Comparison of ENCODE assay signal across 8 cellular contexts in the genomic region with DNA sequence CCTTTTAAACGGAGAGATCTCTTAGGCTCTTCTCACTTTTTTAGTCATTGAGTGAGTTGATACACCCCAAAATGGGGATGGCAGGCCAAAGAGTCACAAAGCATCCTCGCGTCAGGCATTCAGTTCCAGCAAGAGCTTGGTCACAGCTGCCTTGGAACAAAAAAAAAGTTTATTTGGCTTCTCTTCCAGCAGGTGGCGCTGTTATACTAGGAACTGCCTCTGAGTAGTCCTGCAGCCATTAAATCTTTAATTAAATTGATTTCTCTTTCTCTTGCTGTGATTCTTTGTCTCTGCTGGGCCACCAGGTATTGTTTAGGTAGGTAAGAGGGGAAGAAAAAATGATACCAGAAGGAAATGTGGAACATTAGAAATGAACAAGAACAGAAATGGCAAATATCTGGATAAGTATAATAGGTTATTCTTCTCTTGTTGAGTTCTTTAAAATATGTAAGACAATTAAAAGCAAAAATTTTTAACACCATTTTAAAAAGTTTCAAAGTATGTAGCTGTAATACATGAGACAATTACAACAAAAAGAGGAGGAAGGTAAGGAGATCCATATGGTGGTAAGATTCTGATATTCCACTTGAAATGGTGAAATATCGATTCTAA.
A peak's percentile ranks its signal among the peaks of the same experiment; 100 is the strongest.
DNase-seq lines count a peak whose midpoint lies in the region; ATAC-seq and TF ChIP-seq lines count a peak whose summit lies in the region.

No MANE protein-coding gene starts in this region.

- no peak overlapping the region for H3K4me3 ChIP-seq in Panc1 (ENCODE audit: low read depth in 2 of 2, low read length in 2 of 2)

- BruUV-seq in Panc1 (replicated peaks; lab: Mats Ljungman, UMichigan) = no TSS peak

- no peaks in the 10 kb centered on the region for H3K36me3 ChIP-seq in Panc1 (ENCODE audit: control insufficient read depth, insufficient read depth, low read length)

- 0 out of 2 replicates have a peak, but pooled peaks cover 3% of the 10 kb centered on the region for H3K9me3 ChIP-seq in Panc1 (ENCODE audit: control insufficient read depth, insufficient read depth, low read depth, low read length)

- no peaks in the 10 kb centered on the region for H3K27me3 ChIP-seq in Panc1 (ENCODE audit: control insufficient read depth, insufficient read depth, low read length)

- DNase-seq in AML-193 (lab: John Stamatoyannopoulos, UW) (peak; percentile 54 to 57), LHCN-M2 (ENCODE audit: low read depth) (peak; percentile 56), Panc1 (ENCODE audit: low read depth, low spot score) (peak; percentile 12), glomerular endothelial cell (ENCODE audit: extremely low read depth, low read depth, low spot score) (peak; percentile 42), posterior cingulate gyrus (peak in 6 of 10 donors; percentile 17 to 87 (median 57)), UCSD-AML1 (lab: John Stamatoyannopoulos, UW; ENCODE audit: unreplicated experiment) (no peak)
- peak; percentile 38 for DNase-seq in activated naive CD4-positive, alpha-beta T cell treated with Interleukin-2 at 50 U/mL for 16 hours

- ATAC-seq in GM19035 (IDR thresholded peaks at IDR 0.05; ENCODE audit: unreplicated experiment) = peak; percentile 73
- peak; percentile 93 for ATAC-seq in Panc1

- CTCF ChIA-PET in Panc1 (lab: Charles Lee) = interaction anchor here (0.6 kb wide), 1 partner anchor 1078 kb away, joined by 3 read pairs; no protein-coding TSS in a partner anchor

- in situ Hi-C loops in Panc1 (cut with HindIII; ENCODE audit: low pct_unique_long_range_greater_than_20kb, low sequenced_read_pairs) = no loop called here

- intact Hi-C loops in Panc1 (cut with micrococcal nuclease; ENCODE audit: unreplicated experiment) = loop anchor here (1.0 kb wide), 1 partner anchor 194 kb away; no protein-coding TSS in a partner anchor
- intact Hi-C loops in posterior cingulate gyrus (cut with DNase I) = loop anchor here (1.0 kb wide), 2 partner anchors 193 to 528 kb away; no protein-coding TSS in a partner anchor

- peak; percentile 74 for TF ChIP-seq CTCF in Panc1 (IDR thresholded peaks at IDR 0.05)

- no peak overlapping the region for H3K27ac ChIP-seq in Panc1 (ENCODE audit: low read length)

- POLR2A ChIA-PET in Panc1 (lab: Charles Lee) = no interaction called here

- no peaks in the 10 kb centered on the region; the same call in 1 of the 2 replicates for H3K4me1 ChIP-seq in Panc1 (ENCODE audit: control insufficient read depth, insufficient read depth, low read length)
